Comparison of ENCODE assay signal across 8 cellular contexts in the genomic region with DNA sequence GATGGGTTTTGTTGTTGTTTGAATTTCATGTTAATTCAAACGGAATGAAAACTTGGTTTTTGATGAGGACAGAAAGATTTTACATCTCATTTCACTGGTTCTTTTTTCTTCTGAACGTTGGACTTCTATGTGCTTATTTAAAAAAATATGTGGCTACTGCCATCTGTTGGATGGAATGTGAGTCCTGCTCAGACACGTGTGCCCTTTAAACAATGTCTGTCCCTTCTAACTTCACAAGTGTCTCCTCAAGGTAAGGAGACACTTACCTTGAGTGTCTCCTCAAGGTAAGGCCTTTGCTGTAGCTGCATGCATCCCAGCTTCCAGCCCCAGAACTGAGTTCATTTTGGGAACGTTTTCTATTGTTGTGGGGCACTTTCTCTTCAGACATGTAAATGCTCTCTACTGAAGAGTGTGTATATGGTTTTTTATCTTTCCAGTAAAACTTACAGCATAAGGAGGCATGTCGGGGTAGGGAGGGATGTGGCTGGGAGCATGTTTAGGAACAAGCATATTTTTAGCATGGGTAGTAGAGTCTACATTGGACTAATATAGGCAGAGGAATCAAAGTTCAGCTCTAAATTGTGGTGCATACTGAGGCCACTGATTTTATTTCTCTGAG.
A peak's percentile ranks its signal among the peaks of the same experiment; 100 is the strongest.
DNase-seq lines count a peak whose midpoint lies in the region; ATAC-seq and TF ChIP-seq lines count a peak whose summit lies in the region.

No MANE protein-coding gene starts in this region.

- peak; percentile 19 to 57 for DNase-seq in cardiac muscle cell (ENCODE audit: low read depth in 1 of 2, low spot score in 1 of 2)
- DNase-seq in cardiac septum (ENCODE audit: low spot score): no peak
- DNase-seq in OCI-M1 (lab: John Stamatoyannopoulos, UW): peak; percentile 55
- peak; percentile 21 to 39 for DNase-seq in fibroblast of lung (ENCODE audit: low read depth in 2 of 2)
- DNase-seq in pons (ENCODE audit: low spot score): peak; percentile 32
- DNase-seq in stimulated activated CD4-positive, alpha-beta T cell treated with anti-CD3 and anti-CD28 coated beads, Interleukin-12 subunit alpha, Interleukin-12 subunit beta, amount 100 ng/mL, for 4 hours: no peak
- no peak for DNase-seq in mesenteric fat pad (ENCODE audit: low spot score)

- TF ChIP-seq CTCF in cardiac muscle cell (IDR thresholded peaks at IDR 0.05; ENCODE audit: low read depth, low read length) (peak; percentile 24), fibroblast of lung (conservative IDR thresholded peaks at IDR 0.05 in 1 of 2, IDR thresholded peaks at IDR 0.05 in 1 of 2; ENCODE audit: low read depth in 1 of 2, low read length in 2 of 2) (peak in 1 of 2 donors; percentile 41)

- H3K9me3 ChIP-seq in cardiac muscle cell (ENCODE audit: low read depth): no peaks in the 10 kb centered on the region
- no peaks in the 10 kb centered on the region for H3K9me3 ChIP-seq in fibroblast of lung (ENCODE audit: control insufficient read depth, insufficient read depth, low read depth, low read length)

- H3K4me2 ChIP-seq in fibroblast of lung (ENCODE audit: extremely low read depth, insufficient read depth, low read length): no peak overlapping the region

- no peak overlapping the region for H2AFZ ChIP-seq in fibroblast of lung (ENCODE audit: low read length)

- H3K4me1 ChIP-seq in cardiac muscle cell (ENCODE audit: low read depth) (no peaks in the 10 kb centered on the region), fibroblast of lung (ENCODE audit: control insufficient read depth, extremely low read depth, insufficient read depth, low read length) (no peaks in the 10 kb centered on the region)

- no peak overlapping the region for H3K27ac ChIP-seq in cardiac muscle cell
- H3K27ac ChIP-seq in fibroblast of lung (ENCODE audit: insufficient read depth, low read length): no peak overlapping the region

- H3K36me3 ChIP-seq in cardiac muscle cell (no peaks in the 10 kb centered on the region), fibroblast of lung (ENCODE audit: control insufficient read depth, insufficient read depth, low read length) (no peaks in the 10 kb centered on the region)

- H3K9ac ChIP-seq in fibroblast of lung (ENCODE audit: insufficient read depth, low read length): no peak overlapping the region

- H3K79me2 ChIP-seq in fibroblast of lung (ENCODE audit: control insufficient read depth, insufficient read depth, low read length): no peaks in the 10 kb centered on the region

- H3K27me3 ChIP-seq in cardiac muscle cell: no peaks in the 10 kb centered on the region
- no peaks in the 10 kb centered on the region for H3K27me3 ChIP-seq in fibroblast of lung (ENCODE audit: control insufficient read depth, insufficient read depth, low read length)

- no peaks in the 10 kb centered on the region for H4K20me1 ChIP-seq in fibroblast of lung (ENCODE audit: control insufficient read depth, extremely low read depth, insufficient read depth, low read length)

- ATAC-seq in GM19463 (IDR thresholded peaks at IDR 0.05; ENCODE audit: unreplicated experiment): no peak

- intact Hi-C loops in cardiac septum (cut with DNase I): no loop called here

- H3K4me3 ChIP-seq in cardiac muscle cell (no peak overlapping the region), fibroblast of lung (replicated peaks in 1 of 4; ENCODE audit: control extremely low read depth in 1 of 4, insufficient read depth in 1 of 4, low read depth in 3 of 4, low read length in 4 of 4) (no peak overlapping the region)

Comparison
In these comparisons a context has a peak if more than half of its experiments do, and no peak if none do; other contexts are left out.
1. DNase-seq: peak in cardiac muscle cell (2 of 2), OCI-M1 (single experiment), fibroblast of lung (2 of 2) and pons (single experiment); none in cardiac septum (single experiment), stimulated activated CD4-positive, alpha-beta T cell treated with anti-CD3 and anti-CD28 coated beads, Interleukin-12 subunit alpha, Interleukin-12 subunit beta, amount 100 ng/mL, for 4 hours (single experiment) and mesenteric fat pad (single experiment).